Comparison of ENCODE assay signal across 8 cellular contexts in the genomic region with DNA sequence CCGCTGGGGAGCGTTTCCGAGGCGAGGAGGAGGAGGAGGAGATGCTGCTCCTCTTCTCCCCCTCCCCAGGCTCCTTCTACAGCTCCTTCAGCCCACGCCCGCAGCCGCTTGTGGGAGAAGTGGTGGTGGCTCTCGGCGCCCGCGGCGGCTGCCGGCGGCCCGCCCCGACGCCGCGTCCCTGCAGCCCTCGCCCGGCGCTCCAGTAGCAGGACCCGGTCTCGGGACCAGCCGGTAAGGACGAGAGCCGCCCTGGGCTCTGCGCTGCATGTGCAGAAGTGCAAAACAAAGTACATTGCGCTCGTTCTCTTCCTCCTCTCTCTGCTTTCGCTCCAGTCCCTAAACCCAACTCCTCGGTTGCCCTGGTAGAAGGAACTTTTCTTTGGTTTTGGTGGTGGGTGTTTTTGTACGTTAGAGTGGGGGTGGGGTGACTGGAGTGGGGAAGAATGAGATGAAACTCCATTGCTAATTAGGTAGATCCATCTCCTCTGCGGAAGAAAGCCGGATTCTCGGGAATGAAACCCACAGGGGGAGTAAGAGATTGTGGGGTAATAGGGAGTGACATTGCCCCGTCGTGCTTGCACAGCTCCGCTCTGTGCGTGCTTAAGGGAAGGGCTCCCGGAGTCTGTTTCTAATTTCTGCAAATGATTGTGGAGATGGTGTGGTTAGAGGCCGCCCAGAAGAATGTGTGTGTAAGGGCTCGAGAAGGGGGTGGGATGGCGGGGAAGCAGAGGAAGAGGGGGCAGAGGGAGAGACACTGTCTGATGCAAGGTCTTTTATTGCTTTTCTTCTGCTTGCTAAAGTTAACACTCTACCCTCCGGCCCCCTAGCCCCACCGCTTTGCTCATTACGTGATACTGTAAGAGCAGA. TPM values are rescaled to one million over a fixed set of nuclear protein-coding genes. Genes with fewer than 3 reads are reported as not detected.
DNase-seq lines count a peak whose midpoint lies in the region; ATAC-seq, FAIRE-seq and TF ChIP-seq lines count a peak whose summit lies in the region.

No MANE protein-coding gene starts in this region.

- no peak for TF ChIP-seq POLR2A in endothelial cell of umbilical vein (IDR thresholded peaks at IDR 0.05; ENCODE audit: low read depth, low read length)
- TF ChIP-seq POLR2A in suprapubic skin (IDR thresholded peaks at IDR 0.05) = no peak

- dilution Hi-C loops in endothelial cell of umbilical vein (cut with MboI; ENCODE audit: extremely low pct_ligation_motif_present, low sequenced_read_pairs) = no loop called here

- TF ChIP-seq CTCF in WERI-Rb-1 (IDR thresholded peaks at IDR 0.05; ENCODE audit: low read depth, low read length) (no peak), endothelial cell of umbilical vein (IDR thresholded peaks at IDR 0.05; ENCODE audit: extremely low read depth in 1 of 2, insufficient read depth in 1 of 2, low read depth in 1 of 2, low read length in 2 of 2) (peak; percentile 1 to 4), suprapubic skin (IDR thresholded peaks at IDR 0.05) (no peak)

- no peaks in the 10 kb centered on the region for H3K79me1 ChIP-seq in mesenchymal stem cell (replicated peaks; ENCODE audit: low read length, poor library complexity, severe bottlenecking)

- no peak overlapping the region for H2BK120ac ChIP-seq in mesenchymal stem cell (ENCODE audit: low read depth, low read length)

- peak overlapping the region in 1 of 2 experiments; percentile 98 for H3K14ac ChIP-seq in mesenchymal stem cell (ENCODE audit: low read length in 2 of 2)

- peak overlapping the region in 1 of 2 experiments; percentile 97 for H3K23ac ChIP-seq in mesenchymal stem cell (ENCODE audit: low read length in 2 of 2)

- H2BK15ac ChIP-seq in mesenchymal stem cell (ENCODE audit: low read depth, poor library complexity, severe bottlenecking) = peak overlapping the region; percentile 77

- WGBS in mesenchymal stem cell = 1% methylated on average over 32 of the region's 47 CpGs
- 1% methylated on average over 41 of the region's 47 CpGs for WGBS in suprapubic skin

- H4K20me1 ChIP-seq in endothelial cell of umbilical vein (replicated peaks; ENCODE audit: control insufficient read depth, extremely low read depth, insufficient read depth, low read length) = no peaks in the 10 kb centered on the region

- peak overlapping the region; percentile 87 for H2BK5ac ChIP-seq in mesenchymal stem cell (ENCODE audit: low read depth, low read length, poor library complexity, severe bottlenecking)

- H2BK12ac ChIP-seq in mesenchymal stem cell (ENCODE audit: low read length in 2 of 2) = peak overlapping the region in 1 of 2 experiments; percentile 95

- peak overlapping the region; percentile 83 for H3K4me3 ChIP-seq in WERI-Rb-1 (ENCODE audit: low read depth, low read length)
- H3K4me3 ChIP-seq in endothelial cell of umbilical vein (replicated peaks in 1 of 3; ENCODE audit: insufficient read depth in 1 of 3, low read depth in 1 of 3, low read length in 3 of 3) = peak overlapping the region; percentile 38 to 83 (median 70)
- H3K4me3 ChIP-seq in mesenchymal stem cell (ENCODE audit: insufficient read depth in 1 of 2, low read depth in 1 of 2, low read length in 2 of 2) = peak overlapping the region; percentile 89 to 93
- peak overlapping the region; percentile 95 for H3K4me3 ChIP-seq in suprapubic skin

- peak overlapping the region; percentile 81 for H2AK5ac ChIP-seq in mesenchymal stem cell (ENCODE audit: low read length, severe bottlenecking)

- peak overlapping the region; percentile 14 to 98 for H3K18ac ChIP-seq in mesenchymal stem cell (ENCODE audit: low read depth in 1 of 2, low read length in 2 of 2)

- H3K4me2 ChIP-seq in endothelial cell of umbilical vein (ENCODE audit: insufficient read depth, low read length) (peak overlapping the region; percentile 81), mesenchymal stem cell (ENCODE audit: low read length, poor library complexity, severe bottlenecking) (peak overlapping the region; percentile 75)

- H3K36me3 ChIP-seq in WERI-Rb-1 (no peaks in the 10 kb centered on the region), endothelial cell of umbilical vein (ENCODE audit: control insufficient read depth in 2 of 2, extremely low read depth in 1 of 2, insufficient read depth in 2 of 2, low read length in 2 of 2) (no peaks in the 10 kb centered on the region), mesenchymal stem cell (ENCODE audit: control insufficient read depth in 1 of 2, insufficient read depth in 2 of 2, low read depth in 1 of 2, low read length in 2 of 2) (no peaks in the 10 kb centered on the region), suprapubic skin (no peaks in the 10 kb centered on the region)

- H4K8ac ChIP-seq in mesenchymal stem cell (ENCODE audit: low read length) = no peak overlapping the region

- H3K9me1 ChIP-seq in endothelial cell of umbilical vein (replicated peaks; ENCODE audit: control insufficient read depth, extremely low read depth, insufficient read depth, low read length) = no peaks in the 10 kb centered on the region

- intact Hi-C loops in endothelial cell of umbilical vein (cut with micrococcal nuclease) = loop anchor here (1.0 to 10.0 kb wide), 5 partner anchors 96 to 830 kb away; partner anchors contain the start of gene NUDT9

- DNase-seq in NCI-H1417 (lab: John Stamatoyannopoulos, UW) = peak; percentile 61 to 83 (median 80)
- no peak for DNase-seq in NCI-H1417 treated with DMSO at 0.1 percent for 48 hours (lab: John Stamatoyannopoulos, UW)
- peak; percentile 71 for DNase-seq in M059J (ENCODE audit: low read depth)
- peak; percentile 63 for DNase-seq in WERI-Rb-1
- DNase-seq in endothelial cell of umbilical vein (ENCODE audit: low read depth, low spot score) = peak; percentile 56
- DNase-seq in mesenchymal stem cell = peak; percentile 92
- peak; percentile 77 to 80 for DNase-seq in suprapubic skin (ENCODE audit: low spot score in 2 of 2)

- no peaks in the 10 kb centered on the region for H3K79me2 ChIP-seq in endothelial cell of umbilical vein (ENCODE audit: control insufficient read depth, insufficient read depth, low read length)

- H3K9me3 ChIP-seq in WERI-Rb-1 (ENCODE audit: severe bottlenecking) = no peaks in the 10 kb centered on the region
- H3K9me3 ChIP-seq in endothelial cell of umbilical vein (replicated peaks; ENCODE audit: control insufficient read depth, insufficient read depth, low read length) = no peaks in the 10 kb centered on the region
- no peaks in the 10 kb centered on the region for H3K9me3 ChIP-seq in mesenchymal stem cell (ENCODE audit: control insufficient read depth, low read length)
- H3K9me3 ChIP-seq in suprapubic skin = no peaks in the 10 kb centered on the region

- H4K91ac ChIP-seq in mesenchymal stem cell (ENCODE audit: low read length) = peak overlapping the region; percentile 47

- TF ChIP-seq EP300 in suprapubic skin (IDR thresholded peaks at IDR 0.05) = no peak

- ATAC-seq in GM21786 (IDR thresholded peaks at IDR 0.05; ENCODE audit: unreplicated experiment) = peak; percentile 10

- BruUV-seq in endothelial cell of umbilical vein (replicated peaks; lab: Mats Ljungman, UMichigan) = no TSS peak

- CTCF ChIA-PET in endothelial cell of umbilical vein (lab: Charles Lee) = interaction anchor here (0.9 to 2.0 kb wide), 13 partner anchors 13 to 306 kb away, joined by 3 to 6 read pairs (median 4); no protein-coding TSS in a partner anchor

- FAIRE-seq in endothelial cell of umbilical vein (lab: Jason Lieb, UNC) = no peak

- peak overlapping the region; percentile 14 for H3K9ac ChIP-seq in endothelial cell of umbilical vein (replicated peaks; ENCODE audit: extremely low read depth, insufficient read depth, low read length)
- peak overlapping the region; percentile 93 for H3K9ac ChIP-seq in mesenchymal stem cell (ENCODE audit: low read length)

- H3K4me1 ChIP-seq in endothelial cell of umbilical vein (ENCODE audit: control insufficient read depth, extremely low read depth, insufficient read depth, low read length) (peaks cover 12% of the 10 kb centered on the region), mesenchymal stem cell (ENCODE audit: control insufficient read depth, insufficient read depth, low read depth, low read length) (peaks cover 7% of the 10 kb centered on the region), suprapubic skin (peaks cover 38% of the 10 kb centered on the region)

- H3K4ac ChIP-seq in mesenchymal stem cell (ENCODE audit: low read depth in 1 of 2, low read length in 2 of 2) = peak overlapping the region; percentile 61 to 71

- H2AFZ ChIP-seq in endothelial cell of umbilical vein (ENCODE audit: low read depth, low read length) (peak overlapping the region; percentile 95), mesenchymal stem cell (ENCODE audit: low read depth, low read length) (peak overlapping the region; percentile 49)

- POLR2A ChIA-PET in endothelial cell of umbilical vein (lab: Charles Lee) = interaction anchor here (0.6 to 0.7 kb wide), 2 partner anchors 39 to 882 kb away, joined by 3 read pairs; no protein-coding TSS in a partner anchor

- H3K27ac ChIP-seq in WERI-Rb-1 (peak overlapping the region; percentile 76), endothelial cell of umbilical vein (ENCODE audit: insufficient read depth, low read depth, low read length) (no peak overlapping the region), mesenchymal stem cell (ENCODE audit: low read length, poor library complexity, severe bottlenecking) (peak overlapping the region; percentile 86), suprapubic skin (peak overlapping the region; percentile 94)

- no peaks in the 10 kb centered on the region for H3K27me3 ChIP-seq in WERI-Rb-1 (ENCODE audit: insufficient read depth, low read depth, severe bottlenecking)
- H3K27me3 ChIP-seq in endothelial cell of umbilical vein (ENCODE audit: control insufficient read depth in 2 of 2, insufficient read depth in 2 of 2, low read length in 2 of 2) = no peaks in the 10 kb centered on the region
- no peaks in the 10 kb centered on the region for H3K27me3 ChIP-seq in mesenchymal stem cell (ENCODE audit: control insufficient read depth in 1 of 2, insufficient read depth in 1 of 2, low read length in 2 of 2)
- H3K27me3 ChIP-seq in suprapubic skin = no peaks in the 10 kb centered on the region

TF ChIP-seq in endothelial cell of umbilical vein, 7 proteins besides CTCF, POLR2A, EP300 and RAD21 (continues in another document):
- TF ChIP-seq EZH2 (IDR thresholded peaks at IDR 0.05; ENCODE audit: borderline replicate concordance, low read depth, low read length, severe bottlenecking) = no peak

RNA-seq across cellular contexts. Expression of gene PTPN13, which starts 0.7 kb away (rescaled TPM):
- total RNA-seq in M059J (2014; rRNA removed; shearing (Covaris generic)) = 10.3 and 12.3 TPM in 2 replicates
- 2.2 and 2.9 TPM in 2 replicates for total RNA-seq in endothelial cell of umbilical vein
- 0.62 and 0.69 TPM in 2 replicates for polyA plus RNA-seq in endothelial cell of umbilical vein
- 0.87 and 0.90 TPM in 2 replicates for polyA plus RNA-seq in endothelial cell of umbilical vein (2011; cell fraction: cytosol; rRNA removed)
- 1.7 and 1.8 TPM in 2 replicates for polyA plus RNA-seq in endothelial cell of umbilical vein (2011; cell fraction: nucleus; rRNA removed)
- 0.10 and 0.58 TPM in 2 replicates for polyA plus RNA-seq in endothelial cell of umbilical vein (2012)
- polyA minus RNA-seq in endothelial cell of umbilical vein = 3.1 and 4.9 TPM in 2 replicates
- 6.5 TPM for polyA minus RNA-seq in endothelial cell of umbilical vein (2011; cell fraction: cytosol; rRNA and poly(A)+ RNA removed)
- polyA minus RNA-seq in endothelial cell of umbilical vein (2011; cell fraction: nucleus; rRNA and poly(A)+ RNA removed) = 7.0 and 8.6 TPM in 2 replicates
- polyA plus RNA-seq in mesenchymal stem cell (2013, experiment 1 of 2) = 19.4 TPM
- 19.1 TPM for polyA plus RNA-seq in mesenchymal stem cell (2013, experiment 2 of 2)
- total RNA-seq in suprapubic skin = 100 to 1,000 TPM in 3 of 4 donors, 10 to 100 TPM in 1; 97.3 to 146 (median 125) TPM

Comparison
In these comparisons a context has a peak if more than half of its experiments do, and no peak if none do; other contexts are left out.
1. CTCF ChIP-seq: peak in endothelial cell of umbilical vein (2 of 2); none in WERI-Rb-1 (single experiment) and suprapubic skin (0 of 2).
2. Peak in every context shown above with its lines, with median percentiles within 50 percentile points of each other: H3K4me3 ChIP-seq.